ENCODE assay signal across 1 cellular context in genomic region chr18:58694720-58695468, GRCh38.
A peak's percentile ranks its signal among the peaks of the same experiment; 100 is the strongest.
TF ChIP-seq lines count a peak whose summit lies in the region.

No MANE protein-coding gene starts in this region.

TF ChIP-seq in K562, 482 proteins besides CTCF, POLR2A, EP300 and RAD21 (continued from another document and continues in another):
- TF ChIP-seq PATZ1 (CRISPR knock-in tag; IDR thresholded peaks at IDR 0.05; ENCODE audit: borderline replicate concordance) (no peak), ZFP30 (CRISPR knock-in tag; IDR thresholded peaks at IDR 0.05; ENCODE audit: borderline replicate concordance) (no peak), FOXM1 (IDR thresholded peaks at IDR 0.05; ENCODE audit: low read depth) (0 out of 2 replicates have a peak, but pooled peaks have one; percentile 20), FOXM1 (CRISPR knock-in tag; IDR thresholded peaks at IDR 0.05; ENCODE audit: low read depth) (no peak), PPARD (CRISPR knock-in tag; IDR thresholded peaks at IDR 0.05) (no peak), CBFA2T3 (IDR thresholded peaks at IDR 0.05) (peak; percentile 81), NRF1 (conservative IDR thresholded peaks at IDR 0.05 in 1 of 2, IDR thresholded peaks at IDR 0.05 in 1 of 2) (no peak), TEAD1 (CRISPR knock-in tag; IDR thresholded peaks at IDR 0.05) (0 out of 4 replicates have a peak, but pooled peaks of 1 of the 2 experiments have one; percentile 21), NCOR1 (IDR thresholded peaks at IDR 0.05) (0 out of 2 replicates have a peak, but pooled peaks have one; percentile 46), ARID1B (IDR thresholded peaks at IDR 0.05) (peak; percentile 75), MBD2 (IDR thresholded peaks at IDR 0.05; ENCODE audit: borderline replicate concordance, low read depth) (no peak), ZNF224 (CRISPR knock-in tag; IDR thresholded peaks at IDR 0.05) (no peak), ZNF318 (IDR thresholded peaks at IDR 0.05; ENCODE audit: borderline replicate concordance in 1 of 2, low read depth in 1 of 2) (no peak), ZNF282 (CRISPR knock-in tag; IDR thresholded peaks at IDR 0.05) (no peak), KLF16 (IDR thresholded peaks at IDR 0.05) (0 out of 2 replicates have a peak, but pooled peaks have one; percentile 20), ZNF24 (IDR thresholded peaks at IDR 0.05) (no peak), ZNF79 (CRISPR knock-in tag; IDR thresholded peaks at IDR 0.05; ENCODE audit: low read depth) (no peak), FOXP4 (CRISPR knock-in tag; IDR thresholded peaks at IDR 0.05; ENCODE audit: borderline replicate concordance) (no peak), BRF2 (IDR thresholded peaks at IDR 0.05; ENCODE audit: borderline replicate concordance, insufficient read depth, insufficient read length) (no peak), E2F8 (IDR thresholded peaks at IDR 0.05; ENCODE audit: low read depth, partially characterized antibody) (peak; percentile 63), KDM2B (CRISPR knock-in tag; IDR thresholded peaks at IDR 0.05) (no peak), NFIX (CRISPR knock-in tag; IDR thresholded peaks at IDR 0.05; ENCODE audit: low read depth) (no peak), TOE1 (IDR thresholded peaks at IDR 0.05; ENCODE audit: borderline replicate concordance) (no peak), TOE1 (CRISPR knock-in tag; IDR thresholded peaks at IDR 0.05; ENCODE audit: borderline replicate concordance, low read depth) (no peak), NR2F6 (CRISPR knock-in tag; IDR thresholded peaks at IDR 0.05) (no peak), JUND (IDR thresholded peaks at IDR 0.05; ENCODE audit: borderline replicate concordance, low read depth, low read length) (no peak), JUND (tag; IDR thresholded peaks at IDR 0.05; ENCODE audit: borderline replicate concordance, low read depth, low read length) (no peak), TCF7L2 (IDR thresholded peaks at IDR 0.05; ENCODE audit: low read depth, low read length) (no peak), CBX5 (IDR thresholded peaks at IDR 0.05; ENCODE audit: borderline replicate concordance, low read depth) (no peak), SIX5 (IDR thresholded peaks at IDR 0.05; ENCODE audit: borderline replicate concordance in 1 of 2, insufficient read depth in 1 of 2, low read depth in 1 of 2, low read length in 2 of 2) (no peak), SNRNP70 (optimal IDR thresholded peaks at IDR 0.05; ENCODE audit: low read depth, low read length) (no peak), E4F1 (CRISPR knock-in tag; IDR thresholded peaks at IDR 0.05; ENCODE audit: borderline replicate concordance) (no peak), NFIC (IDR thresholded peaks at IDR 0.05) (peak; percentile 72)
- TF ChIP-seq, protein P1, sequence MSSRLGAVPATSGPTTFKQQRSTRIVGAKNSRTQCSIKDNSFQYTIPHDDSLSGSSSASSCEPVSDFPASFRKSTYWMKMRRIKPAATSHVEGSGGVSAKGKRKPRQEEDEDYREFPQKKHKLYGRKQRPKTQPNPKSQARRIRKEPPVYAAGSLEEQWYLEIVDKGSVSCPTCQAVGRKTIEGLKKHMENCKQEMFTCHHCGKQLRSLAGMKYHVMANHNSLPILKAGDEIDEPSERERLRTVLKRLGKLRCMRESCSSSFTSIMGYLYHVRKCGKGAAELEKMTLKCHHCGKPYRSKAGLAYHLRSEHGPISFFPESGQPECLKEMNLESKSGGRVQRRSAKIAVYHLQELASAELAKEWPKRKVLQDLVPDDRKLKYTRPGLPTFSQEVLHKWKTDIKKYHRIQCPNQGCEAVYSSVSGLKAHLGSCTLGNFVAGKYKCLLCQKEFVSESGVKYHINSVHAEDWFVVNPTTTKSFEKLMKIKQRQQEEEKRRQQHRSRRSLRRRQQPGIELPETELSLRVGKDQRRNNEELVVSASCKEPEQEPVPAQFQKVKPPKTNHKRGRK (tag; IDR thresholded peaks at IDR 0.05): no peak
- TF ChIP-seq, protein P2, sequence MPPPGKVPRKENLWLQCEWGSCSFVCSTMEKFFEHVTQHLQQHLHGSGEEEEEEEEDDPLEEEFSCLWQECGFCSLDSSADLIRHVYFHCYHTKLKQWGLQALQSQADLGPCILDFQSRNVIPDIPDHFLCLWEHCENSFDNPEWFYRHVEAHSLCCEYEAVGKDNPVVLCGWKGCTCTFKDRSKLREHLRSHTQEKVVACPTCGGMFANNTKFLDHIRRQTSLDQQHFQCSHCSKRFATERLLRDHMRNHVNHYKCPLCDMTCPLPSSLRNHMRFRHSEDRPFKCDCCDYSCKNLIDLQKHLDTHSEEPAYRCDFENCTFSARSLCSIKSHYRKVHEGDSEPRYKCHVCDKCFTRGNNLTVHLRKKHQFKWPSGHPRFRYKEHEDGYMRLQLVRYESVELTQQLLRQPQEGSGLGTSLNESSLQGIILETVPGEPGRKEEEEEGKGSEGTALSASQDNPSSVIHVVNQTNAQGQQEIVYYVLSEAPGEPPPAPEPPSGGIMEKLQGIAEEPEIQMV (tag; conservative IDR thresholded peaks at IDR 0.05; ENCODE audit: low read depth): peak; percentile 72
